ENCODE assay signal across 1 cellular context in genomic region chr2:200221055-200221692, GRCh38.
TF ChIP-seq lines count a peak whose summit lies in the region.

No MANE protein-coding gene starts in this region.

TF ChIP-seq in HepG2, 621 proteins besides CTCF, POLR2A, EP300 and RAD21 (continued from another document and continues in another):
- TF ChIP-seq ZNF136 (CRISPR knock-in tag; IDR thresholded peaks at IDR 0.05; ENCODE audit: low read depth): 0 out of 2 replicates have a peak, but pooled peaks have one; percentile 50
- TF ChIP-seq ZNF251 (CRISPR knock-in tag; IDR thresholded peaks at IDR 0.05): no peak
- peak; percentile 83; the same call in 1 of the 2 replicates for TF ChIP-seq HNRNPUL1 (IDR thresholded peaks at IDR 0.05; ENCODE audit: low read depth, low read length)
- peak; percentile 52; the same call in 1 of the 2 replicates for TF ChIP-seq ZBTB7B (CRISPR knock-in tag; IDR thresholded peaks at IDR 0.05)
- TF ChIP-seq ZNF253 (CRISPR knock-in tag; IDR thresholded peaks at IDR 0.05; ENCODE audit: borderline replicate concordance): no peak
- no peak for TF ChIP-seq KLF13 (CRISPR knock-in tag; IDR thresholded peaks at IDR 0.05)
- peak; percentile 91 for TF ChIP-seq ISL2 (CRISPR knock-in tag; IDR thresholded peaks at IDR 0.05)
- TF ChIP-seq NFYB (CRISPR knock-in tag; IDR thresholded peaks at IDR 0.05): no peak; the same call in 1 of the 2 replicates
- TF ChIP-seq ZNF30 (CRISPR knock-in tag; IDR thresholded peaks at IDR 0.05): no peak
- TF ChIP-seq ATAD3A (CRISPR knock-in tag; IDR thresholded peaks at IDR 0.05): no peak
- no peak for TF ChIP-seq FIP1L1 (IDR thresholded peaks at IDR 0.05; ENCODE audit: borderline replicate concordance, insufficient read depth, low read depth, low read length)
- TF ChIP-seq AGO1 (IDR thresholded peaks at IDR 0.05; ENCODE audit: low read depth, low read length, poor library complexity, severe bottlenecking): no peak
- TF ChIP-seq, protein P1, sequence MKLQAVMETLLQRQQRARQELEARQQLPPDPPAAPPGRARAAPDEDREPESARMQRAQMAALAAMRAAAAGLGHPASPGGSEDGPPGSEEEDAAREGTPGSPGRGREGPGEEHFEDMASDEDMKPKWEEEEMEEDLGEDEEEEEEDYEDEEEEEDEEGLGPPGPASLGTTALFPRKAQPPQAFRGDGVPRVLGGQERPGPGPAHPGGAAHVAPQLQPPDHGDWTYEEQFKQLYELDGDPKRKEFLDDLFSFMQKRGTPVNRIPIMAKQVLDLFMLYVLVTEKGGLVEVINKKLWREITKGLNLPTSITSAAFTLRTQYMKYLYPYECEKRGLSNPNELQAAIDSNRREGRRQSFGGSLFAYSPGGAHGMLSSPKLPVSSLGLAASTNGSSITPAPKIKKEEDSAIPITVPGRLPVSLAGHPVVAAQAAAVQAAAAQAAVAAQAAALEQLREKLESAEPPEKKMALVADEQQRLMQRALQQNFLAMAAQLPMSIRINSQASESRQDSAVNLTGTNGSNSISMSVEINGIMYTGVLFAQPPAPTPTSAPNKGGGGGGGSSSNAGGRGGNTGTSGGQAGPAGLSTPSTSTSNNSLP (IDR thresholded peaks at IDR 0.05; ENCODE audit: low read depth, low read length): peak; percentile 97
- 0 out of 2 replicates have a peak, but pooled peaks have one; percentile 32 for TF ChIP-seq JUNB (CRISPR knock-in tag; IDR thresholded peaks at IDR 0.05; ENCODE audit: borderline replicate concordance)
- TF ChIP-seq CENPX (CRISPR knock-in tag; IDR thresholded peaks at IDR 0.05): no peak
- no peak for TF ChIP-seq ZSCAN22 (CRISPR knock-in tag; IDR thresholded peaks at IDR 0.05)
- peak; percentile 49; the same call in 1 of the 2 replicates for TF ChIP-seq JDP2 (CRISPR knock-in tag; IDR thresholded peaks at IDR 0.05; ENCODE audit: borderline replicate concordance)
- TF ChIP-seq FOXJ3 (CRISPR knock-in tag; IDR thresholded peaks at IDR 0.05; ENCODE audit: borderline replicate concordance): peak; percentile 92; the same call in 1 of the 2 replicates
- TF ChIP-seq FUBP1 (CRISPR knock-in tag; IDR thresholded peaks at IDR 0.05; ENCODE audit: borderline replicate concordance): no peak
- no peak for TF ChIP-seq XRCC5 (optimal IDR thresholded peaks at IDR 0.05; ENCODE audit: low read length)
- TF ChIP-seq NFYC (CRISPR knock-in tag; IDR thresholded peaks at IDR 0.05): no peak
- TF ChIP-seq NR2C2 (CRISPR knock-in tag; IDR thresholded peaks at IDR 0.05; ENCODE audit: borderline replicate concordance): peak; percentile 76
- TF ChIP-seq, protein P2, sequence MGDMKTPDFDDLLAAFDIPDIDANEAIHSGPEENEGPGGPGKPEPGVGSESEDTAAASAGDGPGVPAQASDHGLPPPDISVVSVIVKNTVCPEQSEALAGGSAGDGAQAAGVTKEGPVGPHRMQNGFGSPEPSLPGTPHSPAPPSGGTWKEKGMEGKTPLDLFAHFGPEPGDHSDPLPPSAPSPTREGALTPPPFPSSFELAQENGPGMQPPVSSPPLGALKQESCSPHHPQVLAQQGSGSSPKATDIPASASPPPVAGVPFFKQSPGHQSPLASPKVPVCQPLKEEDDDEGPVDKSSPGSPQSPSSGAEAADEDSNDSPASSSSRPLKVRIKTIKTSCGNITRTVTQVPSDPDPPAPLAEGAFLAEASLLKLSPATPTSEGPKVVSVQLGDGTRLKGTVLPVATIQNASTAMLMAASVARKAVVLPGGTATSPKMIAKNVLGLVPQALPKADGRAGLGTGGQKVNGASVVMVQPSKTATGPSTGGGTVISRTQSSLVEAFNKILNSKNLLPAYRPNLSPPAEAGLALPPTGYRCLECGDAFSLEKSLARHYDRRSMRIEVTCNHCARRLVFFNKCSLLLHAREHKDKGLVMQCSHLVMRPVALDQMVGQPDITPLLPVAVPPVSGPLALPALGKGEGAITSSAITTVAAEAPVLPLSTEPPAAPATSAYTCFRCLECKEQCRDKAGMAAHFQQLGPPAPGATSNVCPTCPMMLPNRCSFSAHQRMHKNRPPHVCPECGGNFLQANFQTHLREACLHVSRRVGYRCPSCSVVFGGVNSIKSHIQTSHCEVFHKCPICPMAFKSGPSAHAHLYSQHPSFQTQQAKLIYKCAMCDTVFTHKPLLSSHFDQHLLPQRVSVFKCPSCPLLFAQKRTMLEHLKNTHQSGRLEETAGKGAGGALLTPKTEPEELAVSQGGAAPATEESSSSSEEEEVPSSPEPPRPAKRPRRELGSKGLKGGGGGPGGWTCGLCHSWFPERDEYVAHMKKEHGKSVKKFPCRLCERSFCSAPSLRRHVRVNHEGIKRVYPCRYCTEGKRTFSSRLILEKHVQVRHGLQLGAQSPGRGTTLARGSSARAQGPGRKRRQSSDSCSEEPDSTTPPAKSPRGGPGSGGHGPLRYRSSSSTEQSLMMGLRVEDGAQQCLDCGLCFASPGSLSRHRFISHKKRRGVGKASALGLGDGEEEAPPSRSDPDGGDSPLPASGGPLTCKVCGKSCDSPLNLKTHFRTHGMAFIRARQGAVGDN (CRISPR knock-in tag; IDR thresholded peaks at IDR 0.05): no peak
- TF ChIP-seq ZNF878 (CRISPR knock-in tag; IDR thresholded peaks at IDR 0.05): no peak
- TF ChIP-seq ZNF780A (CRISPR knock-in tag; IDR thresholded peaks at IDR 0.05): no peak
- TF ChIP-seq ZNF362 (CRISPR knock-in tag; IDR thresholded peaks at IDR 0.05; ENCODE audit: borderline replicate concordance): peak; percentile 92
- peak; percentile 37; the same call in 1 of the 2 replicates for TF ChIP-seq TAF1 (CRISPR knock-in tag; IDR thresholded peaks at IDR 0.05)
- no peak for TF ChIP-seq ZNF407 (CRISPR knock-in tag; IDR thresholded peaks at IDR 0.05; ENCODE audit: not compliant biosample characterization)
- TF ChIP-seq ZNF143 (CRISPR knock-in tag; IDR thresholded peaks at IDR 0.05): no peak
- TF ChIP-seq ZNF333 (CRISPR knock-in tag; IDR thresholded peaks at IDR 0.05; ENCODE audit: borderline replicate concordance): no peak
- no peak for TF ChIP-seq ZNF549 (CRISPR knock-in tag; IDR thresholded peaks at IDR 0.05)
- no peak for TF ChIP-seq U2AF2 (IDR thresholded peaks at IDR 0.05; ENCODE audit: low read depth, low read length)
- TF ChIP-seq, protein P3, sequence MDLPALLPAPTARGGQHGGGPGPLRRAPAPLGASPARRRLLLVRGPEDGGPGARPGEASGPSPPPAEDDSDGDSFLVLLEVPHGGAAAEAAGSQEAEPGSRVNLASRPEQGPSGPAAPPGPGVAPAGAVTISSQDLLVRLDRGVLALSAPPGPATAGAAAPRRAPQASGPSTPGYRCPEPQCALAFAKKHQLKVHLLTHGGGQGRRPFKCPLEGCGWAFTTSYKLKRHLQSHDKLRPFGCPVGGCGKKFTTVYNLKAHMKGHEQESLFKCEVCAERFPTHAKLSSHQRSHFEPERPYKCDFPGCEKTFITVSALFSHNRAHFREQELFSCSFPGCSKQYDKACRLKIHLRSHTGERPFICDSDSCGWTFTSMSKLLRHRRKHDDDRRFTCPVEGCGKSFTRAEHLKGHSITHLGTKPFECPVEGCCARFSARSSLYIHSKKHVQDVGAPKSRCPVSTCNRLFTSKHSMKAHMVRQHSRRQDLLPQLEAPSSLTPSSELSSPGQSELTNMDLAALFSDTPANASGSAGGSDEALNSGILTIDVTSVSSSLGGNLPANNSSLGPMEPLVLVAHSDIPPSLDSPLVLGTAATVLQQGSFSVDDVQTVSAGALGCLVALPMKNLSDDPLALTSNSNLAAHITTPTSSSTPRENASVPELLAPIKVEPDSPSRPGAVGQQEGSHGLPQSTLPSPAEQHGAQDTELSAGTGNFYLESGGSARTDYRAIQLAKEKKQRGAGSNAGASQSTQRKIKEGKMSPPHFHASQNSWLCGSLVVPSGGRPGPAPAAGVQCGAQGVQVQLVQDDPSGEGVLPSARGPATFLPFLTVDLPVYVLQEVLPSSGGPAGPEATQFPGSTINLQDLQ (CRISPR knock-in tag; IDR thresholded peaks at IDR 0.05): no peak
- TF ChIP-seq NONO (IDR thresholded peaks at IDR 0.05): no peak
- peak; percentile 76 for TF ChIP-seq NONO (CRISPR knock-in tag; conservative IDR thresholded peaks at IDR 0.05)
- TF ChIP-seq MLX (CRISPR knock-in tag; IDR thresholded peaks at IDR 0.05): peak; percentile 73
